ENCODE assay signal across 1 cellular context in the genomic region with DNA sequence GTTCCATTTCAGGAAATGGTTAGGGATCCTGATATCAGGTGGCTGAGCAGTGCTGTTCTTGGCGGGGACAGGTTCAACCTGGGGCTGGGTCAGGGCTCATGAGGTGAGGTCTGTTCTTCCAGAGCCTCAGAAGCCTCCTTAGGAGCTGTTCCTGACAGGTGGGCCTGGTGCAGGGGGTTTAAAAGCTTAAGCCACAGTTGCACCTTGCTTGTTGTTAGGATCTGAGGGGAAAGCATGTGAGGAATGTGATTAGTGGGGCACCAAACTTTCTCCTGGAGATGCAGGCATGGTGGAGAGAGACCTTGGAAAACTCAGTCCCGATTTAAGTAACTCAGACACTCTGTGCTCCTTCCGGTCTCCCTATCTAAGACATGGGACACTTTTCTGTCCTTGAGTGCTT.
TF ChIP-seq lines count a peak whose summit lies in the region.

No MANE protein-coding gene starts in this region.

TF ChIP-seq in GM23338, 12 proteins besides CTCF, POLR2A, EP300 and RAD21 (continued from another document):
- TF ChIP-seq, protein P1, sequence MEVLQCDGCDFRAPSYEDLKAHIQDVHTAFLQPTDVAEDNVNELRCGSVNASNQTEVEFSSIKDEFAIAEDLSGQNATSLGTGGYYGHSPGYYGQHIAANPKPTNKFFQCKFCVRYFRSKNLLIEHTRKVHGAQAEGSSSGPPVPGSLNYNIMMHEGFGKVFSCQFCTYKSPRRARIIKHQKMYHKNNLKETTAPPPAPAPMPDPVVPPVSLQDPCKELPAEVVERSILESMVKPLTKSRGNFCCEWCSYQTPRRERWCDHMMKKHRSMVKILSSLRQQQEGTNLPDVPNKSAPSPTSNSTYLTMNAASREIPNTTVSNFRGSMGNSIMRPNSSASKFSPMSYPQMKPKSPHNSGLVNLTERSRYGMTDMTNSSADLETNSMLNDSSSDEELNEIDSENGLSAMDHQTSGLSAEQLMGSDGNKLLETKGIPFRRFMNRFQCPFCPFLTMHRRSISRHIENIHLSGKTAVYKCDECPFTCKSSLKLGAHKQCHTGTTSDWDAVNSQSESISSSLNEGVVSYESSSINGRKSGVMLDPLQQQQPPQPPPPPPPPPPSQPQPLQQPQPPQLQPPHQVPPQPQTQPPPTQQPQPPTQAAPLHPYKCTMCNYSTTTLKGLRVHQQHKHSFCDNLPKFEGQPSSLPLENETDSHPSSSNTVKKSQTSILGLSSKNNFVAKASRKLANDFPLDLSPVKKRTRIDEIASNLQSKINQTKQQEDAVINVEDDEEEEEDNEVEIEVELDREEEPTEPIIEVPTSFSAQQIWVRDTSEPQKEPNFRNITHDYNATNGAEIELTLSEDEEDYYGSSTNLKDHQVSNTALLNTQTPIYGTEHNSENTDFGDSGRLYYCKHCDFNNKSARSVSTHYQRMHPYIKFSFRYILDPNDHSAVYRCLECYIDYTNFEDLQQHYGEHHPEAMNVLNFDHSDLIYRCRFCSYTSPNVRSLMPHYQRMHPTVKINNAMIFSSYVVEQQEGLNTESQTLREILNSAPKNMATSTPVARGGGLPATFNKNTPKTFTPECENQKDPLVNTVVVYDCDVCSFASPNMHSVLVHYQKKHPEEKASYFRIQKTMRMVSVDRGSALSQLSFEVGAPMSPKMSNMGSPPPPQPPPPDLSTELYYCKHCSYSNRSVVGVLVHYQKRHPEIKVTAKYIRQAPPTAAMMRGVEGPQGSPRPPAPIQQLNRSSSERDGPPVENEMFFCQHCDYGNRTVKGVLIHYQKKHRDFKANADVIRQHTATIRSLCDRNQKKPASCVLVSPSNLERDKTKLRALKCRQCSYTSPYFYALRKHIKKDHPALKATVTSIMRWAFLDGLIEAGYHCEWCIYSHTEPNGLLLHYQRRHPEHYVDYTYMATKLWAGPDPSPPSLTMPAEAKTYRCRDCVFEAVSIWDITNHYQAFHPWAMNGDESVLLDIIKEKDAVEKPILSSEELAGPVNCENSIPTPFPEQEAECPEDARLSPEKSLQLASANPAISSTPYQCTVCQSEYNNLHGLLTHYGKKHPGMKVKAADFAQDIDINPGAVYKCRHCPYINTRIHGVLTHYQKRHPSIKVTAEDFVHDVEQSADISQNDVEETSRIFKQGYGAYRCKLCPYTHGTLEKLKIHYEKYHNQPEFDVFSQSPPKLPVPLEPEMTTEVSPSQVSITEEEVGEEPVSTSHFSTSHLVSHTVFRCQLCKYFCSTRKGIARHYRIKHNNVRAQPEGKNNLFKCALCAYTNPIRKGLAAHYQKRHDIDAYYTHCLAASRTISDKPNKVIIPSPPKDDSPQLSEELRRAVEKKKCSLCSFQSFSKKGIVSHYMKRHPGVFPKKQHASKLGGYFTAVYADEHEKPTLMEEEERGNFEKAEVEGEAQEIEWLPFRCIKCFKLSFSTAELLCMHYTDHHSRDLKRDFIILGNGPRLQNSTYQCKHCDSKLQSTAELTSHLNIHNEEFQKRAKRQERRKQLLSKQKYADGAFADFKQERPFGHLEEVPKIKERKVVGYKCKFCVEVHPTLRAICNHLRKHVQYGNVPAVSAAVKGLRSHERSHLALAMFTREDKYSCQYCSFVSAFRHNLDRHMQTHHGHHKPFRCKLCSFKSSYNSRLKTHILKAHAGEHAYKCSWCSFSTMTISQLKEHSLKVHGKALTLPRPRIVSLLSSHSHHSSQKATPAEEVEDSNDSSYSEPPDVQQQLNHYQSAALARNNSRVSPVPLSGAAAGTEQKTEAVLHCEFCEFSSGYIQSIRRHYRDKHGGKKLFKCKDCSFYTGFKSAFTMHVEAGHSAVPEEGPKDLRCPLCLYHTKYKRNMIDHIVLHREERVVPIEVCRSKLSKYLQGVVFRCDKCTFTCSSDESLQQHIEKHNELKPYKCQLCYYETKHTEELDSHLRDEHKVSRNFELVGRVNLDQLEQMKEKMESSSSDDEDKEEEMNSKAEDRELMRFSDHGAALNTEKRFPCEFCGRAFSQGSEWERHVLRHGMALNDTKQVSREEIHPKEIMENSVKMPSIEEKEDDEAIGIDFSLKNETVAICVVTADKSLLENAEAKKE (CRISPR knock-in tag; IDR thresholded peaks at IDR 0.05): no peak; the same call in 1 of the 2 replicates
- TF ChIP-seq, protein P2, sequence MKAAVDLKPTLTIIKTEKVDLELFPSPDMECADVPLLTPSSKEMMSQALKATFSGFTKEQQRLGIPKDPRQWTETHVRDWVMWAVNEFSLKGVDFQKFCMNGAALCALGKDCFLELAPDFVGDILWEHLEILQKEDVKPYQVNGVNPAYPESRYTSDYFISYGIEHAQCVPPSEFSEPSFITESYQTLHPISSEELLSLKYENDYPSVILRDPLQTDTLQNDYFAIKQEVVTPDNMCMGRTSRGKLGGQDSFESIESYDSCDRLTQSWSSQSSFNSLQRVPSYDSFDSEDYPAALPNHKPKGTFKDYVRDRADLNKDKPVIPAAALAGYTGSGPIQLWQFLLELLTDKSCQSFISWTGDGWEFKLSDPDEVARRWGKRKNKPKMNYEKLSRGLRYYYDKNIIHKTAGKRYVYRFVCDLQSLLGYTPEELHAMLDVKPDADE (IDR thresholded peaks at IDR 0.05): no peak
